8 cellular contexts compared by ENCODE assay signal in the genomic region with DNA sequence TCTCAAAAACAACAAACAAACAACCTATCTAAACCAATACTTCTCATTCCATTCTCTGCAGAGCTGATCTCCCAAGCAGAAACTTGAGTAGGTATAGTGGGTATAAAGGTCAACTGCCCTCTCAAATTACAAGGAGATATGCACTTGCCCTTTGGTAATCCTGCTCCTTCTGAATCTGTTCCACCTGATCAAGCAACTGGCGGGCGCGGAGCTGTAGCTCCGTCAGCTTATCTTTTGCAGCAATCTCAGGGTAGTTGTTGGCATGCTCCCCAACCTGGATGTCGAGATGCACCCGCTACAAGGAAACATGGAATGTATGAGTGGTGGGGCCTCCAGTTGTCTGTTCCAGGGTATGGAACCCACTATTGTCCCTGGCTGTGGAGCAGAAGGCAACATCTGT. TPM values are rescaled to one million over a fixed set of nuclear protein-coding genes. Genes with fewer than 3 reads are reported as not detected.
A peak's percentile ranks its signal among the peaks of the same experiment; 100 is the strongest.
DNase-seq lines count a peak whose midpoint lies in the region; ATAC-seq, FAIRE-seq and TF ChIP-seq lines count a peak whose summit lies in the region.

No MANE protein-coding gene starts in this region.

- RAD21 ChIA-PET in GM12878 (lab: Charles Lee; ENCODE audit: unreplicated experiment) = interaction anchor here (2.2 to 3.5 kb wide), 2 partner anchors 26 to 267 kb away, joined by 8 to 26 read pairs; a partner anchor contains a TSS

- peaks cover 32% of the 10 kb centered on the region for H3K4me1 ChIP-seq in left ventricle myocardium inferior
- H3K4me1 ChIP-seq in GM12878 (ENCODE audit: control insufficient read depth, insufficient read depth, low read length) = peaks cover 4% of the 10 kb centered on the region; the same call in 1 of the 2 replicates
- H3K4me1 ChIP-seq in mesendoderm (ENCODE audit: control insufficient read depth, low read depth, low read length) = no peaks in the 10 kb centered on the region

- no peak for TF ChIP-seq POLR2A in GM12878 (IDR thresholded peaks at IDR 0.05; ENCODE audit: low read depth, low read length)

- H3K27me3 ChIP-seq in left ventricle myocardium inferior (ENCODE audit: low read depth) (no peaks in the 10 kb centered on the region), GM12878 (replicated peaks in 1 of 2; ENCODE audit: control insufficient read depth in 2 of 2, insufficient read depth in 2 of 2, low read length in 1 of 2) (no peaks in the 10 kb centered on the region), mesendoderm (ENCODE audit: insufficient read depth, low read length, poor library complexity) (no peaks in the 10 kb centered on the region)

- H2BK120ac ChIP-seq in mesendoderm (ENCODE audit: low read depth, low read length) = no peak overlapping the region

- POLR2A ChIA-PET in GM12878 (lab: Charles Lee) = interaction anchor here (2.2 to 3.6 kb wide), 5 partner anchors 8 to 267 kb away, joined by 10 to 20 read pairs (median 16); a partner anchor contains a TSS

- CTCF ChIA-PET in GM12878 (lab: Yijun Ruan, JAX) = interaction anchor here (1.0 to 4.0 kb wide), 4 partner anchors 8 to 340 kb away, joined by 4 to 16 read pairs (median 5); no protein-coding TSS in a partner anchor

- H3K36me3 ChIP-seq in left ventricle myocardium inferior (peaks cover 36% of the 10 kb centered on the region), GM12878 (ENCODE audit: control insufficient read depth in 2 of 2, insufficient read depth in 2 of 2, low read length in 1 of 2) (peaks cover 4 to 13% of the 10 kb centered on the region in 2 experiments), mesendoderm (ENCODE audit: control insufficient read depth, insufficient read depth, low read length) (no peaks in the 10 kb centered on the region)

- no peak for ATAC-seq in Right ventricle myocardium inferior
- ATAC-seq in GM12878 = no peak
- ATAC-seq in GM21381 (IDR thresholded peaks at IDR 0.05; ENCODE audit: unreplicated experiment) = no peak
- ATAC-seq in GM19467 (IDR thresholded peaks at IDR 0.05; ENCODE audit: unreplicated experiment) = no peak
- no peak for ATAC-seq in HG03342 (IDR thresholded peaks at IDR 0.05; ENCODE audit: unreplicated experiment)

- TF ChIP-seq EP300 in GM12878 (IDR thresholded peaks at IDR 0.05; ENCODE audit: borderline replicate concordance in 1 of 2, control insufficient read depth in 1 of 2, low read depth in 2 of 2, low read length in 2 of 2) = no peak

- no peaks in the 10 kb centered on the region for H3K9me3 ChIP-seq in left ventricle myocardium inferior (replicated peaks)
- H3K9me3 ChIP-seq in GM12878 (replicated peaks; ENCODE audit: control insufficient read depth, insufficient read depth, low read length) = no peaks in the 10 kb centered on the region

- H3K27ac ChIP-seq in left ventricle myocardium inferior (replicated peaks) (peak overlapping the region; percentile 96), GM12878 (ENCODE audit: control insufficient read depth, insufficient read depth) (peak overlapping the region; percentile 86), mesendoderm (ENCODE audit: low read depth, low read length) (no peak overlapping the region)

- H3K79me2 ChIP-seq in GM12878 (ENCODE audit: control insufficient read depth, insufficient read depth, low read length) = peaks cover 20% of the 10 kb centered on the region
- H3K79me2 ChIP-seq in mesendoderm (ENCODE audit: control insufficient read depth, insufficient read depth, low read length) = peaks cover 7% of the 10 kb centered on the region

- TF ChIP-seq CTCF in left ventricle myocardium inferior (IDR thresholded peaks at IDR 0.05; ENCODE audit: borderline replicate concordance) (no peak), GM12878 (IDR thresholded peaks at IDR 0.05 in 2 of 3, conservative IDR thresholded peaks at IDR 0.05 in 1 of 3; ENCODE audit: control insufficient read depth in 2 of 3, extremely low read depth in 1 of 3, insufficient read depth in 1 of 3, low read depth in 3 of 3, low read length in 3 of 3) (no peak)

- TF ChIP-seq RAD21 in GM12878 (IDR thresholded peaks at IDR 0.05; ENCODE audit: insufficient read depth, low read depth, low read length) = no peak

- no peak for DNase-seq in left ventricle myocardium inferior
- DNase-seq in Right ventricle myocardium inferior (ENCODE audit: missing footprints) = no peak
- no peak for DNase-seq in GM12878 (ENCODE audit: low read depth, low spot score)
- no peak for DNase-seq in mesendoderm
- DNase-seq in SKM-1 treated with dmso at 0.1 percent for 144 hours (lab: John Stamatoyannopoulos, UW; ENCODE audit: unreplicated experiment) = no peak

- peak overlapping the region; percentile 62 for H3K4me2 ChIP-seq in GM12878 (ENCODE audit: control insufficient read depth, insufficient read depth)
- peak overlapping the region; percentile 90 for H3K4me2 ChIP-seq in mesendoderm (ENCODE audit: low read length)

- no peak overlapping the region for H2BK15ac ChIP-seq in mesendoderm (replicated peaks; ENCODE audit: low read depth)

- H3K79me1 ChIP-seq in mesendoderm (ENCODE audit: low read length) = peaks cover 8% of the 10 kb centered on the region

- intact Hi-C loops in left ventricle myocardium inferior (cut with micrococcal nuclease) = loop anchor here (10.0 kb wide), 1 partner anchor 264 kb away; a partner anchor contains a TSS
- intact Hi-C loops in Right ventricle myocardium inferior (cut with DNase I) = loop anchor here (10.0 kb wide), 1 partner anchor 404 kb away; no protein-coding TSS in a partner anchor
- intact Hi-C loops in GM12878 (cut with micrococcal nuclease; ENCODE audit: unreplicated experiment) = loop anchor here (5.0 kb wide), 1 partner anchor 216 kb away; a partner anchor contains a TSS

- H3K4ac ChIP-seq in mesendoderm (ENCODE audit: low read depth, low read length) = no peak overlapping the region

- peak overlapping the region; percentile 86 for H3K4me3 ChIP-seq in left ventricle myocardium inferior
- H3K4me3 ChIP-seq in GM12878 = peak overlapping the region; percentile 73
- H3K4me3 ChIP-seq in mesendoderm (ENCODE audit: low read length) = no peak overlapping the region

- no peak for FAIRE-seq in GM12878 (lab: Jason Lieb, UNC)

- no peak overlapping the region for H2AK5ac ChIP-seq in mesendoderm (ENCODE audit: low read length)

- H3K56ac ChIP-seq in mesendoderm (ENCODE audit: low read length) = peak overlapping the region; percentile 97

- no peak overlapping the region for H4K8ac ChIP-seq in mesendoderm (ENCODE audit: low read depth, low read length)

- no peak overlapping the region for H3K18ac ChIP-seq in mesendoderm (ENCODE audit: low read length)

- in situ Hi-C loops in GM12878 (cut with MboI) = no loop called here

- no peaks in the 10 kb centered on the region for H4K20me1 ChIP-seq in GM12878 (ENCODE audit: control insufficient read depth, insufficient read depth)

- no TSS peak for BruUV-seq in GM12878 (replicated peaks; lab: Mats Ljungman, UMichigan)

- WGBS in GM12878 (ENCODE audit: insufficient coverage, insufficient replicate concordance, low lambda C conversion rate, missing lambda C conversion rate) = 88% methylated on average over 6 of the region's 6 CpGs
- WGBS in mesendoderm (ENCODE audit: extremely low coverage, insufficient coverage, low lambda C conversion rate) = no CpG with 5 or more reads among the region's 6 CpGs

- SMC1A ChIA-PET in GM12878 (lab: Charles Lee; ENCODE audit: uncharacterized antibody, unreplicated experiment) = interaction anchor here (1.0 to 2.4 kb wide), 4 partner anchors 217 to 268 kb away, joined by 3 to 10 read pairs (median 4); a partner anchor contains a TSS

- no peak overlapping the region for H2BK5ac ChIP-seq in mesendoderm (ENCODE audit: low read length)

- no peak overlapping the region for H2AFZ ChIP-seq in GM12878 (ENCODE audit: control insufficient read depth, low read depth, low read length)

- peak overlapping the region; percentile 87 for H3K9ac ChIP-seq in GM12878 (ENCODE audit: control insufficient read depth, insufficient read depth, low read length)
- peak overlapping the region; percentile 93 for H3K9ac ChIP-seq in mesendoderm (ENCODE audit: low read length)

- H3K23ac ChIP-seq in mesendoderm (ENCODE audit: low read length) = no peak overlapping the region

- no peak overlapping the region for H4K5ac ChIP-seq in mesendoderm (ENCODE audit: low read length)

RNA-seq across cellular contexts. Expression of a gene that starts 1.1 kb away (rescaled TPM):
- total RNA-seq in left ventricle myocardium inferior = 61.9 TPM
- 49.7 TPM for total RNA-seq in Right ventricle myocardium inferior
- total RNA-seq in GM12878 (2013; cell fraction: nucleolus; rRNA removed) = 141 and 178 TPM in 2 replicates
- total RNA-seq in GM12878 (2014; rRNA removed) = 71.3 and 75.3 TPM in 2 replicates
- total RNA-seq in GM12878 (2014; rRNA removed; fragmentation: Illumina TruSeq; extraction: Trizol) = 39.1 and 41.4 TPM in 2 replicates
- 41.6 and 48.1 TPM in 2 replicates for total RNA-seq in GM12878 (2021)
- polyA plus RNA-seq in GM12878 (2011; ENCODE audit: low read depth) = 49.3 TPM
- polyA plus RNA-seq in GM12878 (2011; rRNA removed) = 67.1 and 69.8 TPM in 2 replicates
- 82.6 and 87.1 TPM in 2 replicates for polyA plus RNA-seq in GM12878 (2011; cell fraction: cytosol; rRNA removed)
- 70.6 and 72.2 TPM in 2 replicates for polyA plus RNA-seq in GM12878 (2011; cell fraction: nucleus; rRNA removed)
- 51.2 and 51.5 TPM in 2 replicates for polyA plus RNA-seq in GM12878 (2012)
- 37.3 and 38.9 TPM in 2 replicates for polyA plus RNA-seq in GM12878 (2014; fragmentation: Illumina TruSeq; extraction: Trizol)
- 10 to 100 TPM; 20.8 to 21.0 TPM for polyA plus RNA-seq in GM12878 (2014; fragmentation: Nextera tagmentation; extraction: Ambion mirVana)
- 48.1 and 53.9 TPM in 2 replicates for polyA plus RNA-seq in GM12878 (2014; rRNA removed)
- polyA plus RNA-seq in GM12878 (2016; fragmentation: Nextera tagmentation; extraction: Ambion mirVana) = 10 to 100 TPM; 55.6 to 57.4 TPM
- polyA minus RNA-seq in GM12878 (2011; rRNA and poly(A)+ RNA removed) = 58.4 and 72.4 TPM in 2 replicates
- 28.4 and 31.1 TPM in 2 replicates for polyA minus RNA-seq in GM12878 (2011; cell fraction: cytosol; rRNA and poly(A)+ RNA removed)
- polyA minus RNA-seq in GM12878 (2011; cell fraction: nucleus; rRNA and poly(A)+ RNA removed) = 33.5 and 53.0 TPM in 2 replicates
- 24.1 TPM for polyA plus RNA-seq in mesendoderm (2013, experiment 1 of 2)
- polyA plus RNA-seq in mesendoderm (2013, experiment 2 of 2) = 24.4 TPM

RNA-seq across cellular contexts. Expression of a gene that starts 7.2 kb away (rescaled TPM):
- total RNA-seq in left ventricle myocardium inferior = 27.1 TPM
- total RNA-seq in Right ventricle myocardium inferior = 29.6 TPM
- 56.8 and 76.3 TPM in 2 replicates for total RNA-seq in GM12878 (2013; cell fraction: nucleolus; rRNA removed)
- total RNA-seq in GM12878 (2014; rRNA removed) = 93.2 and 97.4 TPM in 2 replicates
- total RNA-seq in GM12878 (2014; rRNA removed; fragmentation: Illumina TruSeq; extraction: Trizol) = 51.5 and 52.1 TPM in 2 replicates
- total RNA-seq in GM12878 (2021) = 86.3 and 92.4 TPM in 2 replicates
- polyA plus RNA-seq in GM12878 (2011; ENCODE audit: low read depth) = 40.2 TPM
- 56.0 and 82.9 TPM in 2 replicates for polyA plus RNA-seq in GM12878 (2011; rRNA removed)
- polyA plus RNA-seq in GM12878 (2011; cell fraction: cytosol; rRNA removed) = 85.7 and 112 TPM in 2 replicates
- polyA plus RNA-seq in GM12878 (2011; cell fraction: nucleus; rRNA removed) = 182 and 194 TPM in 2 replicates
- 57.3 and 65.1 TPM in 2 replicates for polyA plus RNA-seq in GM12878 (2012)
- polyA plus RNA-seq in GM12878 (2014; fragmentation: Illumina TruSeq; extraction: Trizol) = 39.1 and 78.1 TPM in 2 replicates
- polyA plus RNA-seq in GM12878 (2014; fragmentation: Nextera tagmentation; extraction: Ambion mirVana) = 10 to 100 TPM; 19.8 to 48.3 TPM
- polyA plus RNA-seq in GM12878 (2014; rRNA removed) = 79.6 and 93.8 TPM in 2 replicates
- 100 to 1,000 TPM; 127 to 136 TPM for polyA plus RNA-seq in GM12878 (2016; fragmentation: Nextera tagmentation; extraction: Ambion mirVana)
- polyA minus RNA-seq in GM12878 (2011; rRNA and poly(A)+ RNA removed) = 75.0 and 100 TPM in 2 replicates
- 26.6 and 29.3 TPM in 2 replicates for polyA minus RNA-seq in GM12878 (2011; cell fraction: cytosol; rRNA and poly(A)+ RNA removed)
- 51.5 and 87.5 TPM in 2 replicates for polyA minus RNA-seq in GM12878 (2011; cell fraction: nucleus; rRNA and poly(A)+ RNA removed)
- polyA plus RNA-seq in mesendoderm (2013, experiment 1 of 2) = 79.9 TPM
- polyA plus RNA-seq in mesendoderm (2013, experiment 2 of 2) = 72.0 TPM

RNA-seq across cellular contexts. Expression of a gene that starts 25.5 kb away (rescaled TPM):
- total RNA-seq in left ventricle myocardium inferior = 677 TPM
- total RNA-seq in Right ventricle myocardium inferior = 679 TPM
- 59.5 and 66.5 TPM in 2 replicates for total RNA-seq in GM12878 (2013; cell fraction: nucleolus; rRNA removed)
- total RNA-seq in GM12878 (2014; rRNA removed) = 60.6 and 63.5 TPM in 2 replicates
- total RNA-seq in GM12878 (2014; rRNA removed; fragmentation: Illumina TruSeq; extraction: Trizol) = 20.5 and 23.1 TPM in 2 replicates
- 103 and 104 TPM in 2 replicates for total RNA-seq in GM12878 (2021)
- 21.1 TPM for polyA plus RNA-seq in GM12878 (2011; ENCODE audit: low read depth)
- 16.7 and 33.8 TPM in 2 replicates for polyA plus RNA-seq in GM12878 (2011; rRNA removed)
- 49.7 and 61.0 TPM in 2 replicates for polyA plus RNA-seq in GM12878 (2011; cell fraction: cytosol; rRNA removed)
- 98.8 and 106 TPM in 2 replicates for polyA plus RNA-seq in GM12878 (2011; cell fraction: nucleus; rRNA removed)
- polyA plus RNA-seq in GM12878 (2012) = 38.1 and 42.9 TPM in 2 replicates
- polyA plus RNA-seq in GM12878 (2014; fragmentation: Illumina TruSeq; extraction: Trizol) = 39.9 and 56.7 TPM in 2 replicates
- polyA plus RNA-seq in GM12878 (2014; fragmentation: Nextera tagmentation; extraction: Ambion mirVana) = 1 to 10 TPM; 4.1 to 4.2 TPM
- 44.7 and 49.1 TPM in 2 replicates for polyA plus RNA-seq in GM12878 (2014; rRNA removed)
- polyA plus RNA-seq in GM12878 (2016; fragmentation: Nextera tagmentation; extraction: Ambion mirVana) = 10 to 100 TPM; 52.0 to 53.2 TPM
- 87.7 and 88.6 TPM in 2 replicates for polyA minus RNA-seq in GM12878 (2011; rRNA and poly(A)+ RNA removed)
- polyA minus RNA-seq in GM12878 (2011; cell fraction: cytosol; rRNA and poly(A)+ RNA removed) = 34.1 and 34.2 TPM in 2 replicates
- 25.9 and 35.4 TPM in 2 replicates for polyA minus RNA-seq in GM12878 (2011; cell fraction: nucleus; rRNA and poly(A)+ RNA removed)
- 40.8 TPM for polyA plus RNA-seq in mesendoderm (2013, experiment 1 of 2)
- 40.9 TPM for polyA plus RNA-seq in mesendoderm (2013, experiment 2 of 2)

RNA-seq across cellular contexts. Expression of a gene that starts 39.8 kb away (rescaled TPM):
- total RNA-seq in left ventricle myocardium inferior = 0.19 TPM
- 0.05 TPM for total RNA-seq in Right ventricle myocardium inferior
- total RNA-seq in GM12878 (2013; cell fraction: nucleolus; rRNA removed) = 0.15 TPM in 1 of 2 replicates, not detected in the other
- 0.11 TPM in 1 of 2 replicates, not detected in the other for total RNA-seq in GM12878 (2014; rRNA removed)
- not detected in 2 replicates for total RNA-seq in GM12878 (2014; rRNA removed; fragmentation: Illumina TruSeq; extraction: Trizol)
- 0.08 TPM in 1 of 2 replicates, not detected in the other for total RNA-seq in GM12878 (2021)
- polyA plus RNA-seq in GM12878 (2011; ENCODE audit: low read depth) = not detected
- 0.37 and 0.90 TPM in 2 replicates for polyA plus RNA-seq in GM12878 (2011; rRNA removed)
- 0.87 and 1.0 TPM in 2 replicates for polyA plus RNA-seq in GM12878 (2011; cell fraction: cytosol; rRNA removed)
- polyA plus RNA-seq in GM12878 (2011; cell fraction: nucleus; rRNA removed) = 4.4 and 6.9 TPM in 2 replicates
- polyA plus RNA-seq in GM12878 (2012) = 0.01 and 0.03 TPM in 2 replicates
- polyA plus RNA-seq in GM12878 (2014; fragmentation: Illumina TruSeq; extraction: Trizol) = 0.01 TPM in 1 of 2 replicates, not detected in the other
- polyA plus RNA-seq in GM12878 (2014; fragmentation: Nextera tagmentation; extraction: Ambion mirVana) = not detected
- polyA plus RNA-seq in GM12878 (2014; rRNA removed) = 0.03 TPM in 1 of 2 replicates, not detected in the other
- not detected for polyA plus RNA-seq in GM12878 (2016; fragmentation: Nextera tagmentation; extraction: Ambion mirVana)
- polyA minus RNA-seq in GM12878 (2011; rRNA and poly(A)+ RNA removed) = 0.66 and 1.6 TPM in 2 replicates
- 0.40 and 0.62 TPM in 2 replicates for polyA minus RNA-seq in GM12878 (2011; cell fraction: cytosol; rRNA and poly(A)+ RNA removed)
- polyA minus RNA-seq in GM12878 (2011; cell fraction: nucleus; rRNA and poly(A)+ RNA removed) = 1.6 and 2.1 TPM in 2 replicates
- 0.22 TPM for polyA plus RNA-seq in mesendoderm (2013, experiment 1 of 2)
- polyA plus RNA-seq in mesendoderm (2013, experiment 2 of 2) = 0.18 TPM
